26 cellular contexts compared by ENCODE assay signal in the genomic region with DNA sequence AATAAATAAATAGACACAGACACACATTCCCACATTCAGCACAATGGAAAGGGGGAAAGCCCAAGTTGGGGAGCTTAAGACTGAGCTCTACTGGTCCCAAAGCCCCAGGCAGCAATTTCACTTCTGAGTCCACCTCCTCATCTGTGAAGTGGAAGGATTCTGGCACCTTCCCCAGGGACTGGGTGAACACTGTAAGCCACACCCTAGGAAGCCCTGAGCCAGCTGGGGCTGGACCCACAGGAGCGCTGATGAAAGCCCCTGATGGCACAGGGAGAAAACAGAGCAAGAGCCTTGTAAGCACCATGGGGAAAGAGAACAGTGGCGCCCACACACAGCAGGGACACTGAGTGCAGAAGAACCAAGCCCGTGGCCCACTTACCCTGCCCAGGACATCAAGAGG. TPM values are rescaled to one million over a fixed set of nuclear protein-coding genes. Genes with fewer than 3 reads are reported as not detected.
DNase-seq lines count a peak whose midpoint lies in the region; ATAC-seq and TF ChIP-seq lines count a peak whose summit lies in the region.
"Had no signal": no experiment of that assay in that cellular context is flagged by ENCODE, and none has a peak within 500 bp of the region (broad histone marks: within the 10 kb centered on the region; RNA-seq: fewer than 3 reads in every experiment).

No MANE protein-coding gene starts in this region.

- 99% methylated on average over 3 of the region's 3 CpGs for WGBS in mesenchymal stem cell

- no peaks in the 10 kb centered on the region for H4K20me1 ChIP-seq in Karpas-422 (ENCODE audit: insufficient read depth, low read depth, low read length)

- H3K4me3 ChIP-seq in brain microvascular endothelial cell (ENCODE audit: low read depth, low read length) (no peak overlapping the region), mesenchymal stem cell (ENCODE audit: insufficient read depth in 1 of 2, low read depth in 1 of 2, low read length in 2 of 2) (no peak overlapping the region), vagina (no peak overlapping the region), Karpas-422 (ENCODE audit: low read length) (no peak overlapping the region)
- H3K4me3 ChIP-seq: prostate gland, transverse colon had no signal

- TF ChIP-seq POLR2A in vagina (IDR thresholded peaks at IDR 0.05) = no peak

- H2AK5ac ChIP-seq in mesenchymal stem cell (ENCODE audit: low read length, severe bottlenecking) = peak overlapping the region; percentile 94

- TF ChIP-seq CTCF in natural killer cell (IDR thresholded peaks at IDR 0.05) (no peak), brain microvascular endothelial cell (IDR thresholded peaks at IDR 0.05; ENCODE audit: low read depth, low read length, missing control alignments) (no peak), vagina (IDR thresholded peaks at IDR 0.05) (no peak)

- H2BK5ac ChIP-seq in mesenchymal stem cell (ENCODE audit: low read depth, low read length, poor library complexity, severe bottlenecking) = peak overlapping the region; percentile 83

- H3K9ac ChIP-seq in mesenchymal stem cell (ENCODE audit: low read length) (no peak overlapping the region), Karpas-422 (ENCODE audit: low read length) (no peak overlapping the region)

- peak overlapping the region; percentile 9 for H3K4me3 Mint-ChIP-seq in natural killer cell
- H3K4me3 Mint-ChIP-seq in natural killer cell treated with Interleukin-12 subunit alpha and Interleukin-12 subunit beta and Interleukin-15 and Interleukin-18, amount 100 ng/mL, for 72 hours = no peak overlapping the region
- H3K4me3 Mint-ChIP-seq: activated CD8-positive, alpha-beta memory T cell treated with anti-CD3 and anti-CD28 coated beads, Interleukin-2, amount 10 ng/mL, durations not matched to agents 7 days and 5 days had no signal

- no peak overlapping the region for H3K23ac ChIP-seq in mesenchymal stem cell (ENCODE audit: low read length in 2 of 2)

- peak overlapping the region; percentile 65 for H4K91ac ChIP-seq in mesenchymal stem cell (ENCODE audit: low read length)

- peaks cover 25% of the 10 kb centered on the region for H3K36me3 ChIP-seq in brain microvascular endothelial cell (replicated peaks)
- H3K36me3 ChIP-seq in mesenchymal stem cell (ENCODE audit: control insufficient read depth in 1 of 2, insufficient read depth in 2 of 2, low read depth in 1 of 2, low read length in 2 of 2) = peaks cover 43 to 72% of the 10 kb centered on the region in 2 experiments
- H3K36me3 ChIP-seq in vagina = peaks cover 0 to 59% of the 10 kb centered on the region in 2 donors
- peaks cover 42% of the 10 kb centered on the region for H3K36me3 ChIP-seq in Karpas-422 (ENCODE audit: insufficient read depth, low read length)

- H3K27ac ChIP-seq in brain microvascular endothelial cell = peak overlapping the region; percentile 88
- H3K27ac ChIP-seq in mesenchymal stem cell (ENCODE audit: low read length, poor library complexity, severe bottlenecking) = peak overlapping the region; percentile 96
- H3K27ac ChIP-seq in vagina = peak overlapping the region; percentile 82
- no peak overlapping the region for H3K27ac ChIP-seq in Karpas-422 (ENCODE audit: low read length)

- no peak for ATAC-seq in natural killer cell
- ATAC-seq in natural killer cell treated with Interleukin-12 subunit alpha and Interleukin-12 subunit beta and Interleukin-15 and Interleukin-18, amount 100 ng/mL, for 72 hours = no peak
- no peak for ATAC-seq in HG03469 (IDR thresholded peaks at IDR 0.05; ENCODE audit: unreplicated experiment)
- ATAC-seq: activated CD8-positive, alpha-beta memory T cell treated with anti-CD3 and anti-CD28 coated beads, Interleukin-2, amount 10 ng/mL, durations not matched to agents 7 days and 5 days; left lobe of liver had no signal

- peak overlapping the region; percentile 29 to 79 for H3K18ac ChIP-seq in mesenchymal stem cell (ENCODE audit: low read depth in 1 of 2, low read length in 2 of 2)

- H2AFZ ChIP-seq in mesenchymal stem cell (ENCODE audit: low read depth, low read length) = no peak overlapping the region
- no peak overlapping the region for H2AFZ ChIP-seq in Karpas-422 (ENCODE audit: low read length)

- H2BK12ac ChIP-seq in mesenchymal stem cell (ENCODE audit: low read length in 2 of 2) = peak overlapping the region; percentile 70 to 98

- H2BK15ac ChIP-seq in mesenchymal stem cell (ENCODE audit: low read depth, poor library complexity, severe bottlenecking) = peak overlapping the region; percentile 96

- no peaks in the 10 kb centered on the region for H3K9me3 ChIP-seq in mesenchymal stem cell (ENCODE audit: control insufficient read depth, low read length)
- H3K9me3 ChIP-seq in vagina = no peaks in the 10 kb centered on the region
- H3K9me3 ChIP-seq in Karpas-422 (ENCODE audit: low read length) = no peaks in the 10 kb centered on the region
- H3K9me3 ChIP-seq: prostate gland, transverse colon had no signal

- peak overlapping the region; percentile 21 for H4K8ac ChIP-seq in mesenchymal stem cell (ENCODE audit: low read length)

- H3K9me3 Mint-ChIP-seq in natural killer cell = no peaks in the 10 kb centered on the region
- no peaks in the 10 kb centered on the region for H3K9me3 Mint-ChIP-seq in natural killer cell treated with Interleukin-12 subunit alpha and Interleukin-12 subunit beta and Interleukin-15 and Interleukin-18, amount 100 ng/mL, for 72 hours
- H3K9me3 Mint-ChIP-seq: immature natural killer cell had no signal

- peak overlapping the region in 1 of 2 experiments; percentile 63 for H3K14ac ChIP-seq in mesenchymal stem cell (ENCODE audit: low read length in 2 of 2)

- in situ Hi-C loops in brain microvascular endothelial cell (cut with HindIII; ENCODE audit: low pct_ligation_motif_present, low sequenced_read_pairs) = no loop called here

- H3K9me2 ChIP-seq in Karpas-422 (replicated peaks; ENCODE audit: insufficient read depth, low read length) = no peaks in the 10 kb centered on the region

- H3K27me3 Mint-ChIP-seq in natural killer cell (ENCODE audit: low read depth in 2 of 2) = no peaks in the 10 kb centered on the region
- H3K27me3 Mint-ChIP-seq in natural killer cell treated with Interleukin-12 subunit alpha and Interleukin-12 subunit beta and Interleukin-15 and Interleukin-18, amount 100 ng/mL, for 72 hours = no peaks in the 10 kb centered on the region
- H3K27me3 Mint-ChIP-seq: activated CD8-positive, alpha-beta memory T cell treated with anti-CD3 and anti-CD28 coated beads, Interleukin-2, amount 10 ng/mL, durations not matched to agents 7 days and 5 days had no signal

- intact Hi-C loops in natural killer cell (cut with micrococcal nuclease) (loop anchor here (10.0 kb wide), 1 partner anchor 599 kb away; no protein-coding TSS in a partner anchor), vagina (cut with DNase I) (no loop called here)

- no peaks in the 10 kb centered on the region for H3K27me3 ChIP-seq in brain microvascular endothelial cell (replicated peaks)
- no peaks in the 10 kb centered on the region for H3K27me3 ChIP-seq in mesenchymal stem cell (ENCODE audit: control insufficient read depth in 1 of 2, insufficient read depth in 1 of 2, low read length in 2 of 2)
- no peaks in the 10 kb centered on the region for H3K27me3 ChIP-seq in vagina
- no peaks in the 10 kb centered on the region for H3K27me3 ChIP-seq in Karpas-422 (ENCODE audit: low read length)
- H3K27me3 ChIP-seq: transverse colon had no signal

- no peak overlapping the region for H3K4me2 ChIP-seq in mesenchymal stem cell (ENCODE audit: low read length, poor library complexity, severe bottlenecking)
- no peak overlapping the region for H3K4me2 ChIP-seq in Karpas-422 (ENCODE audit: low read depth, low read length, poor library complexity, severe bottlenecking)

- H3K79me2 ChIP-seq in Karpas-422 (ENCODE audit: low read length) = peaks cover 15% of the 10 kb centered on the region

- peaks cover 36 to 42% of the 10 kb centered on the region in 2 donors for H3K4me1 Mint-ChIP-seq in natural killer cell
- H3K4me1 Mint-ChIP-seq in natural killer cell treated with Interleukin-12 subunit alpha and Interleukin-12 subunit beta and Interleukin-15 and Interleukin-18, amount 100 ng/mL, for 72 hours (ENCODE audit: low read depth in 2 of 2) = peaks cover 29 to 35% of the 10 kb centered on the region in 2 donors

- no peak overlapping the region for H2BK120ac ChIP-seq in mesenchymal stem cell (ENCODE audit: low read depth, low read length)

- H3K79me1 ChIP-seq in mesenchymal stem cell (replicated peaks; ENCODE audit: low read length, poor library complexity, severe bottlenecking) = peaks cover 24% of the 10 kb centered on the region

- H3K4me1 ChIP-seq in mesenchymal stem cell (ENCODE audit: control insufficient read depth, insufficient read depth, low read depth, low read length) (peaks cover 23% of the 10 kb centered on the region), vagina (peaks cover 27% of the 10 kb centered on the region), Karpas-422 (ENCODE audit: low read length) (peaks cover 7% of the 10 kb centered on the region; the same call in 1 of the 2 replicates)
- H3K4me1 ChIP-seq: prostate gland had no signal

- no peak for DNase-seq in natural killer cell
- no peak for DNase-seq in natural killer cell treated with Interleukin-12 subunit alpha and Interleukin-12 subunit beta and Interleukin-15 and Interleukin-18, amount 100 ng/mL, for 72 hours (ENCODE audit: low spot score)
- DNase-seq in brain microvascular endothelial cell = no peak
- DNase-seq in mesenchymal stem cell = no peak
- DNase-seq in vagina (ENCODE audit: extremely low spot score in 2 of 2) = no peak
- DNase-seq in NCI-H510A (lab: John Stamatoyannopoulos, UW) = no peak
- DNase-seq in Karpas-422 = no peak
- DNase-seq: ACHN; activated CD4-positive, alpha-beta T cell treated with anti-CD3 and anti-CD28 coated beads, Interleukin-2, amount 50 U/mL, for 4 hours; activated CD8-positive, alpha-beta memory T cell treated with anti-CD3 and anti-CD28 coated beads, Interleukin-2, amount 10 ng/mL, durations not matched to agents 7 days and 5 days; activated T-cell treated with anti-CD3 and anti-CD28 coated beads, Interleukin-2, amount 50 U/mL, for 48 hours; COR-L47; DMS53; immature natural killer cell; NCI-H1092 treated with DMSO at 0.1 percent for 48 hours; NCI-H1694 treated with DMSO at 0.1 percent for 48 hours; NCI-H2171 treated with DMSO at 0.1 percent for 48 hours; NCI-H524; SHP77; stimulated activated CD4-positive, alpha-beta T cell treated with anti-CD3 and anti-CD28 coated beads, Interleukin-15, amount 100 ng/mL, for 24 hours; stimulated activated CD4-positive, alpha-beta T cell treated with anti-CD3 and anti-CD28 coated beads, Interleukin-4, amount 100 ng/mL, for 4 hours; T-helper 2 cell; transverse colon had no signal

- H3K27ac Mint-ChIP-seq in natural killer cell = peak overlapping the region; percentile 97 to 99
- peak overlapping the region in 1 of 2 donors; percentile 93 for H3K27ac Mint-ChIP-seq in natural killer cell treated with Interleukin-12 subunit alpha and Interleukin-12 subunit beta and Interleukin-15 and Interleukin-18, amount 100 ng/mL, for 72 hours
- H3K27ac Mint-ChIP-seq: activated CD8-positive, alpha-beta memory T cell treated with anti-CD3 and anti-CD28 coated beads, Interleukin-2, amount 10 ng/mL, durations not matched to agents 7 days and 5 days had no signal

- no peaks in the 10 kb centered on the region for H3K36me3 Mint-ChIP-seq in natural killer cell
- H3K36me3 Mint-ChIP-seq in natural killer cell treated with Interleukin-12 subunit alpha and Interleukin-12 subunit beta and Interleukin-15 and Interleukin-18, amount 100 ng/mL, for 72 hours = peaks cover 8% of the 10 kb centered on the region

- peak overlapping the region; percentile 75 to 79 for H3K4ac ChIP-seq in mesenchymal stem cell (ENCODE audit: low read depth in 1 of 2, low read length in 2 of 2)

RNA-seq across cellular contexts. Expression of a gene that starts 37.8 kb away (rescaled TPM):
- total RNA-seq in natural killer cell = 100 to 1,000 TPM in 1 of 3 donors, 10 to 100 TPM in 2; 92.2 to 120 (median 99.3) TPM
- total RNA-seq in natural killer cell treated with Interleukin-12 subunit alpha and Interleukin-12 subunit beta and Interleukin-15 and Interleukin-18, amount 100 ng/mL, for 72 hours = 10 to 100 TPM; 66.6 to 78.4 TPM
- 23.1 TPM for polyA plus RNA-seq in mesenchymal stem cell (2013, experiment 1 of 2)
- polyA plus RNA-seq in mesenchymal stem cell (2013, experiment 2 of 2) = 24.0 TPM
- total RNA-seq in vagina = 34.6 TPM
- total RNA-seq in Karpas-422 (2014; rRNA removed; shearing (Covaris generic); ENCODE audit: low replicate concordance) = 35.9 and 65.5 TPM in 2 replicates
